In genomic region chr1:147541672-147542548, GRCh38 we compare ENCODE assay signal across 8 cellular contexts. TPM values are rescaled to one million over a fixed set of nuclear protein-coding genes. Genes with fewer than 3 reads are reported as not detected.
DNase-seq lines count a peak whose midpoint lies in the region; FAIRE-seq and TF ChIP-seq lines count a peak whose summit lies in the region.

No MANE protein-coding gene starts in this region.

- H3K27me3 ChIP-seq in endothelial cell of umbilical vein (ENCODE audit: control insufficient read depth in 2 of 2, insufficient read depth in 2 of 2, low read length in 2 of 2), result no peaks in the 10 kb centered on the region
- no peaks in the 10 kb centered on the region for H3K27me3 ChIP-seq in thymus (ENCODE audit: control insufficient read depth, insufficient read depth)

- intact Hi-C loops in endothelial cell of umbilical vein (cut with micrococcal nuclease), result loop anchor here (1.0 to 5.0 kb wide), 3 partner anchors 47 to 370 kb away; partner anchors contain the start of gene PRKAB2

- in situ Hi-C loops in KBM-7 (cut with MboI; ENCODE audit: low pct_unique_long_range_greater_than_20kb, low sequenced_read_pairs), result no loop called here

- no TSS peak for BruUV-seq in endothelial cell of umbilical vein (replicated peaks; lab: Mats Ljungman, UMichigan)

- CTCF ChIA-PET in endothelial cell of umbilical vein (lab: Charles Lee), result interaction anchor here (0.6 to 4.4 kb wide), 10 partner anchors 9 to 351 kb away, joined by 3 to 26 read pairs (median 4); partner anchors contain the start of gene CHD1L

- no peaks in the 10 kb centered on the region for H3K36me3 ChIP-seq in endothelial cell of umbilical vein (ENCODE audit: control insufficient read depth in 2 of 2, extremely low read depth in 1 of 2, insufficient read depth in 2 of 2, low read length in 2 of 2)
- H3K36me3 ChIP-seq in thymus (ENCODE audit: control insufficient read depth, insufficient read depth), result no peaks in the 10 kb centered on the region

- TF ChIP-seq CTCF in VCaP (conservative IDR thresholded peaks at IDR 0.05) (no peak), endothelial cell of umbilical vein (IDR thresholded peaks at IDR 0.05; ENCODE audit: extremely low read depth in 1 of 2, insufficient read depth in 1 of 2, low read depth in 1 of 2, low read length in 2 of 2) (no peak)

- H3K79me2 ChIP-seq in endothelial cell of umbilical vein (ENCODE audit: control insufficient read depth, insufficient read depth, low read length), result no peaks in the 10 kb centered on the region

- 17% methylated on average over 29 of the region's 29 CpGs for WGBS in thymus

- H3K4me3 ChIP-seq in endothelial cell of umbilical vein (replicated peaks in 1 of 3; ENCODE audit: insufficient read depth in 1 of 3, low read depth in 1 of 3, low read length in 3 of 3) (peak overlapping the region; percentile 46 to 85 (median 64)), thymus (ENCODE audit: low read length) (peak overlapping the region; percentile 60)

- TF ChIP-seq POLR2A in endothelial cell of umbilical vein (IDR thresholded peaks at IDR 0.05; ENCODE audit: low read depth, low read length), result peak; percentile 48

- peak; percentile 27 to 55 for DNase-seq in SHP77 (lab: John Stamatoyannopoulos, UW)
- DNase-seq in SHP77 treated with DMSO at 0.1 percent for 48 hours (lab: John Stamatoyannopoulos, UW), result no peak
- DNase-seq in endothelial cell of umbilical vein (ENCODE audit: low read depth, low spot score), result no peak
- DNase-seq in midbrain (lab: John Stamatoyannopoulos, UW), result peak; percentile 77
- DNase-seq in KBM-7, result no peak
- DNase-seq in cortex of kidney (lab: John Stamatoyannopoulos, UW), result no peak

- H3K9me3 ChIP-seq in endothelial cell of umbilical vein (replicated peaks; ENCODE audit: control insufficient read depth, insufficient read depth, low read length) (no peaks in the 10 kb centered on the region), thymus (ENCODE audit: control insufficient read depth) (no peaks in the 10 kb centered on the region)

- peak overlapping the region; percentile 94 for H3K4me2 ChIP-seq in endothelial cell of umbilical vein (ENCODE audit: insufficient read depth, low read length)

- POLR2A ChIA-PET in endothelial cell of umbilical vein (lab: Charles Lee), result interaction anchor here (0.6 to 2.1 kb wide), 4 partner anchors 7 to 128 kb away, joined by 3 to 20 read pairs (median 4); partner anchors contain the start of gene ACP6

- H4K20me1 ChIP-seq in endothelial cell of umbilical vein (replicated peaks; ENCODE audit: control insufficient read depth, extremely low read depth, insufficient read depth, low read length), result no peaks in the 10 kb centered on the region

- H3K4me1 ChIP-seq in endothelial cell of umbilical vein (ENCODE audit: control insufficient read depth, extremely low read depth, insufficient read depth, low read length) (peaks cover 19% of the 10 kb centered on the region), thymus (ENCODE audit: control insufficient read depth, insufficient read depth, low read length) (peaks cover 33% of the 10 kb centered on the region)

- peak overlapping the region; percentile 89 for H3K9ac ChIP-seq in endothelial cell of umbilical vein (replicated peaks; ENCODE audit: extremely low read depth, insufficient read depth, low read length)

- no peaks in the 10 kb centered on the region for H3K9me1 ChIP-seq in endothelial cell of umbilical vein (replicated peaks; ENCODE audit: control insufficient read depth, extremely low read depth, insufficient read depth, low read length)

- peak; percentile 61 for FAIRE-seq in endothelial cell of umbilical vein (lab: Jason Lieb, UNC)

- H2AFZ ChIP-seq in endothelial cell of umbilical vein (ENCODE audit: low read depth, low read length), result peak overlapping the region; percentile 94

- peak overlapping the region; percentile 98 for H3K27ac ChIP-seq in VCaP
- peak overlapping the region; percentile 75 for H3K27ac ChIP-seq in endothelial cell of umbilical vein (ENCODE audit: insufficient read depth, low read depth, low read length)
- H3K27ac ChIP-seq in thymus (ENCODE audit: low read depth), result peak overlapping the region; percentile 73

- dilution Hi-C loops in endothelial cell of umbilical vein (cut with MboI; ENCODE audit: extremely low pct_ligation_motif_present, low sequenced_read_pairs), result no loop called here

TF ChIP-seq in endothelial cell of umbilical vein, 7 proteins besides CTCF, POLR2A, EP300 and RAD21:
- TF ChIP-seq, protein P1, sequence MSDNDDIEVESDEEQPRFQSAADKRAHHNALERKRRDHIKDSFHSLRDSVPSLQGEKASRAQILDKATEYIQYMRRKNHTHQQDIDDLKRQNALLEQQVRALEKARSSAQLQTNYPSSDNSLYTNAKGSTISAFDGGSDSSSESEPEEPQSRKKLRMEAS (IDR thresholded peaks at IDR 0.05; ENCODE audit: insufficient read depth, insufficient read length), result no peak
- no peak for TF ChIP-seq EZH2 (IDR thresholded peaks at IDR 0.05; ENCODE audit: borderline replicate concordance, low read depth, low read length, severe bottlenecking)
- no peak for TF ChIP-seq JUN (IDR thresholded peaks at IDR 0.05; ENCODE audit: borderline replicate concordance, insufficient read depth, insufficient read length, low read depth)
- no peak for TF ChIP-seq FOS (IDR thresholded peaks at IDR 0.05; ENCODE audit: borderline replicate concordance, insufficient read depth, low read length)

RNA-seq across cellular contexts. Expression of gene BCL9, which starts 0.6 kb away (rescaled TPM):
- total RNA-seq in endothelial cell of umbilical vein, result 16.4 and 18.4 TPM in 2 replicates
- 5.2 and 7.1 TPM in 2 replicates for polyA plus RNA-seq in endothelial cell of umbilical vein
- polyA plus RNA-seq in endothelial cell of umbilical vein (2011; cell fraction: cytosol; rRNA removed), result 7.5 TPM in 2 replicates
- 8.5 and 10.8 TPM in 2 replicates for polyA plus RNA-seq in endothelial cell of umbilical vein (2011; cell fraction: nucleus; rRNA removed)
- 7.1 and 9.4 TPM in 2 replicates for polyA plus RNA-seq in endothelial cell of umbilical vein (2012)
- 8.8 and 9.4 TPM in 2 replicates for polyA minus RNA-seq in endothelial cell of umbilical vein
- 3.5 TPM for polyA minus RNA-seq in endothelial cell of umbilical vein (2011; cell fraction: cytosol; rRNA and poly(A)+ RNA removed)
- 8.8 and 13.1 TPM in 2 replicates for polyA minus RNA-seq in endothelial cell of umbilical vein (2011; cell fraction: nucleus; rRNA and poly(A)+ RNA removed)
- polyA plus RNA-seq in thymus, result 5.5 TPM

Comparison
In these comparisons a context has a peak if more than half of its experiments do, and no peak if none do; other contexts are left out.
1. DNase-seq: peak in SHP77 (2 of 2) and midbrain (single experiment); none in SHP77 treated with DMSO at 0.1 percent for 48 hours (single experiment), endothelial cell of umbilical vein (single experiment), KBM-7 (single experiment) and cortex of kidney (single experiment).
2. Peak in every context shown above with its lines, with median percentiles within 50 percentile points of each other: H3K27ac ChIP-seq.